ENCODE assay signal across 8 cellular contexts in genomic region chr19:52190679-52191293, GRCh38.
DNase-seq lines count a peak whose midpoint lies in the region; ATAC-seq lines count a peak whose summit lies in the region.

No MANE protein-coding gene starts in this region.

- peak overlapping the region; percentile 99 to 100 for H3K27ac ChIP-seq in mucosa of rectum (ENCODE audit: low read depth in 2 of 2, low read length in 2 of 2)

- peaks cover 18 to 20% of the 10 kb centered on the region in 2 donors for H3K36me3 ChIP-seq in mucosa of rectum (ENCODE audit: control insufficient read depth in 2 of 2, insufficient read depth in 2 of 2, low read length in 2 of 2)

- no peaks in the 10 kb centered on the region for H3K9me3 ChIP-seq in mucosa of rectum (ENCODE audit: control insufficient read depth in 2 of 2, low read length in 2 of 2)

- peaks cover 26 to 31% of the 10 kb centered on the region in 2 donors for H3K4me1 ChIP-seq in mucosa of rectum (ENCODE audit: control insufficient read depth in 2 of 2, insufficient read depth in 2 of 2, low read length in 2 of 2)

- no peak for ATAC-seq in effector memory CD8-positive, alpha-beta T cell (replicated peaks)
- ATAC-seq in GM21528 (IDR thresholded peaks at IDR 0.05; ENCODE audit: low FRiP score, unreplicated experiment): no peak

- peak overlapping the region; percentile 100 for H3K27ac Mint-ChIP-seq in effector memory CD8-positive, alpha-beta T cell

- no peaks in the 10 kb centered on the region for H3K27me3 Mint-ChIP-seq in effector memory CD8-positive, alpha-beta T cell

- peak overlapping the region; percentile 96 to 98 for H3K9ac ChIP-seq in mucosa of rectum (ENCODE audit: low read depth in 1 of 2, low read length in 2 of 2)

- H3K36me3 Mint-ChIP-seq in effector memory CD8-positive, alpha-beta T cell (ENCODE audit: insufficient read depth): peaks cover 51% of the 10 kb centered on the region

- H3K27me3 ChIP-seq in mucosa of rectum (ENCODE audit: control insufficient read depth in 2 of 2, insufficient read depth in 2 of 2, low read length in 2 of 2): no peaks in the 10 kb centered on the region

- peaks cover 41 to 49% of the 10 kb centered on the region in 2 donors for H3K4me1 Mint-ChIP-seq in effector memory CD8-positive, alpha-beta T cell (ENCODE audit: low read depth in 2 of 2)

- peak; percentile 58 for DNase-seq in activated CD8-positive, alpha-beta memory T cell treated with anti-CD3 and anti-CD28 coated beads for 24 hours
- no peak for DNase-seq in activated CD8-positive, alpha-beta memory T cell treated with anti-CD3 and anti-CD28 coated beads, Interleukin-2, amount 50 U/mL, for 4 hours
- DNase-seq in RKO (ENCODE audit: low spot score) (peak; percentile 50), NCI-H2029 (lab: John Stamatoyannopoulos, UW) (no peak), GOT3 (lab: John Stamatoyannopoulos, UW) (no peak)
- no peak for DNase-seq in effector memory CD8-positive, alpha-beta T cell

- H3K4me3 ChIP-seq in mucosa of rectum (ENCODE audit: low read length in 2 of 2): peak overlapping the region; percentile 83 to 98

- H3K4me3 Mint-ChIP-seq in effector memory CD8-positive, alpha-beta T cell: peak overlapping the region; percentile 97

- H3K9me3 Mint-ChIP-seq in effector memory CD8-positive, alpha-beta T cell: no peaks in the 10 kb centered on the region

Comparison
In these comparisons a context has a peak if more than half of its experiments do, and no peak if none do; other contexts are left out.
1. DNase-seq: peak in activated CD8-positive, alpha-beta memory T cell treated with anti-CD3 and anti-CD28 coated beads for 24 hours (single experiment) and RKO (single experiment); none in activated CD8-positive, alpha-beta memory T cell treated with anti-CD3 and anti-CD28 coated beads, Interleukin-2, amount 50 U/mL, for 4 hours (single experiment), effector memory CD8-positive, alpha-beta T cell (0 of 3), NCI-H2029 (single experiment) and GOT3 (single experiment).